Comparison of ENCODE assay signal across 8 cellular contexts in the genomic region with DNA sequence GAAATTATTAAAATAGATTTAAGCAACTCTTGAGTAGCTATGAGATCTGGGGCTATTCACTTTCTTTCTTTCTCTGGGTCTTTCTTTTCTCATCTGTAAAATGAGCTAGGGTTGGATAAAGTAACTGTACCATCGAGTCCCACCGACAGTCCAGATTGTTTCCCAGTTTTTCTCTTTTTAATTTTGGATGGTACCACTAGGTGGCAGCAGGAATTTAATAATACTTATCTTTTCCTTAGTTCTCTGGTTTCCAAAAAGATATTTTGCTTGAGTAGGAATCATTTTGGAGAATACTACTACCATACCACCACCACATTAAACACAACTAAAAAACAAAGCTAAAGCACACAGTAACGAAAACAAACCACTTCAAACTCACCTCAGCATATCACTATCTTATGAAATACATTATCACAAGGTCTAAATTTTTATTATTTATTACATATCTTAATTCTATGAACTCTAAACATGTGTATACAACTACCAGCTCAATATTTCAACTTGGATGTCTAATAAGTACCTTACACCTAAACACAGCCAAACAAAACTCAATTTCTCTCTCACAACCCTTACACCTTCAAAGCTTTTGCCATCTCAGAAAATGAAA.
DNase-seq lines count a peak whose midpoint lies in the region; ATAC-seq and TF ChIP-seq lines count a peak whose summit lies in the region.

No MANE protein-coding gene starts in this region.

- H3K9me3 ChIP-seq in adipocyte (ENCODE audit: control insufficient read depth, low read length) (no peaks in the 10 kb centered on the region), liver (ENCODE audit: control insufficient read depth in 4 of 4, low read length in 3 of 4) (no peaks in the 10 kb centered on the region)

- H3K27me3 ChIP-seq in adipocyte (replicated peaks; ENCODE audit: control insufficient read depth, insufficient read depth, low read length): no peaks in the 10 kb centered on the region
- no peaks in the 10 kb centered on the region for H3K27me3 ChIP-seq in liver (ENCODE audit: control insufficient read depth in 4 of 4, insufficient read depth in 4 of 4, low read length in 3 of 4)

- H3K9ac ChIP-seq in adipocyte (ENCODE audit: low read length): no peak overlapping the region
- no peak overlapping the region for H3K9ac ChIP-seq in liver (ENCODE audit: low read depth in 1 of 2, low read length in 2 of 2)

- DNase-seq in CD14-positive monocyte (ENCODE audit: low spot score) (no peak), adipocyte (ENCODE audit: low read depth) (peak; percentile 67)
- DNase-seq in activated effector memory CD4-positive, alpha-beta T cell treated with anti-CD3 and anti-CD28 coated beads, Interleukin-2, amount 50 U/mL, for 16 hours: no peak
- DNase-seq in activated CD4-positive, alpha-beta T cell treated with anti-CD3 and anti-CD28 coated beads, Interleukin-2, amount 50 U/mL, for 4 hours: no peak

- H3K27me3 Mint-ChIP-seq in CD14-positive monocyte (ENCODE audit: low read depth in 3 of 3): peaks cover 0 to 3% (median 1%) of the 10 kb centered on the region in 3 donors
- H3K27me3 Mint-ChIP-seq in stimulated activated memory B cell treated with anti-CD40 and anti-IgM and Interleukin-4, amounts not matched to agents 10 μg/mL and 1 μg/mL and 100 μg/mL, for 72 hours: no peaks in the 10 kb centered on the region

- no peaks in the 10 kb centered on the region for H3K4me1 Mint-ChIP-seq in CD14-positive monocyte
- no peaks in the 10 kb centered on the region for H3K4me1 Mint-ChIP-seq in stimulated activated memory B cell treated with anti-CD40 and anti-IgM and Interleukin-4, amounts not matched to agents 10 μg/mL and 1 μg/mL and 100 μg/mL, for 72 hours

- intact Hi-C loops in CD14-positive monocyte (cut with micrococcal nuclease): loop anchor here in 1 of 2 donors (10.0 kb wide), 1 partner anchor 712 kb away; no protein-coding TSS in a partner anchor

- H3K9me3 Mint-ChIP-seq in CD14-positive monocyte: no peaks in the 10 kb centered on the region
- peaks cover 4% of the 10 kb centered on the region for H3K9me3 Mint-ChIP-seq in stimulated activated memory B cell treated with anti-CD40 and anti-IgM and Interleukin-4, amounts not matched to agents 10 μg/mL and 1 μg/mL and 100 μg/mL, for 72 hours

- TF ChIP-seq CTCF in CD14-positive monocyte (IDR thresholded peaks at IDR 0.05) (peak; percentile 60), liver (IDR thresholded peaks at IDR 0.05; ENCODE audit: low read depth, low read length, missing input control) (peak; percentile 49)

- peak; percentile 52 for ATAC-seq in HG03342 (IDR thresholded peaks at IDR 0.05; ENCODE audit: unreplicated experiment)
- ATAC-seq in stimulated activated memory B cell treated with anti-CD40 and anti-IgM and Interleukin-4, amounts not matched to agents 10 μg/mL and 1 μg/mL and 100 μg/mL, for 72 hours: no peak
- ATAC-seq in HG02970 (IDR thresholded peaks at IDR 0.05; ENCODE audit: low FRiP score, unreplicated experiment): no peak

- H3K4me1 ChIP-seq in adipocyte (ENCODE audit: control insufficient read depth, insufficient read depth, low read length) (peaks cover 4% of the 10 kb centered on the region), liver (ENCODE audit: control insufficient read depth in 4 of 4, insufficient read depth in 4 of 4, low read length in 3 of 4) (no peaks in the 10 kb centered on the region)

- TF ChIP-seq RAD21 in liver (IDR thresholded peaks at IDR 0.05): peak; percentile 67 to 75

- H3K27ac Mint-ChIP-seq in CD14-positive monocyte: no peak overlapping the region
- no peak overlapping the region for H3K27ac Mint-ChIP-seq in stimulated activated memory B cell treated with anti-CD40 and anti-IgM and Interleukin-4, amounts not matched to agents 10 μg/mL and 1 μg/mL and 100 μg/mL, for 72 hours

- no peak overlapping the region for H3K4me3 Mint-ChIP-seq in CD14-positive monocyte
- no peak overlapping the region for H3K4me3 Mint-ChIP-seq in stimulated activated memory B cell treated with anti-CD40 and anti-IgM and Interleukin-4, amounts not matched to agents 10 μg/mL and 1 μg/mL and 100 μg/mL, for 72 hours

- WGBS in liver: 23% methylated on average over 3 of the region's 3 CpGs

- no peaks in the 10 kb centered on the region for H3K36me3 Mint-ChIP-seq in CD14-positive monocyte
- H3K36me3 Mint-ChIP-seq in stimulated activated memory B cell treated with anti-CD40 and anti-IgM and Interleukin-4, amounts not matched to agents 10 μg/mL and 1 μg/mL and 100 μg/mL, for 72 hours: no peaks in the 10 kb centered on the region

- no peaks in the 10 kb centered on the region for H3K36me3 ChIP-seq in adipocyte (ENCODE audit: control insufficient read depth, insufficient read depth, low read length, severe bottlenecking)
- no peaks in the 10 kb centered on the region for H3K36me3 ChIP-seq in liver (ENCODE audit: control insufficient read depth in 4 of 4, insufficient read depth in 3 of 4, low read depth in 1 of 4, low read length in 3 of 4)

- H3K4me3 ChIP-seq in adipocyte (ENCODE audit: low read length) (no peak overlapping the region), liver (ENCODE audit: low read depth in 1 of 3, low read length in 3 of 3) (no peak overlapping the region)

- no peak overlapping the region for H3K27ac ChIP-seq in liver (ENCODE audit: low read depth in 1 of 2, low read length in 2 of 2)

TF ChIP-seq in liver, 16 proteins besides CTCF, POLR2A, EP300 and RAD21:
- TF ChIP-seq RXRA (IDR thresholded peaks at IDR 0.05) (no peak), YY1 (IDR thresholded peaks at IDR 0.05) (no peak), JUND (IDR thresholded peaks at IDR 0.05) (no peak), FOXA1 (IDR thresholded peaks at IDR 0.05) (no peak), NR2F2 (IDR thresholded peaks at IDR 0.05) (no peak), HNF4G (IDR thresholded peaks at IDR 0.05) (no peak), FOXA2 (IDR thresholded peaks at IDR 0.05) (no peak), SP1 (IDR thresholded peaks at IDR 0.05) (no peak), TAF1 (conservative IDR thresholded peaks at IDR 0.05) (no peak)
- TF ChIP-seq, protein P1, sequence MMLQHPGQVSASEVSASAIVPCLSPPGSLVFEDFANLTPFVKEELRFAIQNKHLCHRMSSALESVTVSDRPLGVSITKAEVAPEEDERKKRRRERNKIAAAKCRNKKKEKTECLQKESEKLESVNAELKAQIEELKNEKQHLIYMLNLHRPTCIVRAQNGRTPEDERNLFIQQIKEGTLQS (IDR thresholded peaks at IDR 0.05): no peak
- TF ChIP-seq, protein P2, sequence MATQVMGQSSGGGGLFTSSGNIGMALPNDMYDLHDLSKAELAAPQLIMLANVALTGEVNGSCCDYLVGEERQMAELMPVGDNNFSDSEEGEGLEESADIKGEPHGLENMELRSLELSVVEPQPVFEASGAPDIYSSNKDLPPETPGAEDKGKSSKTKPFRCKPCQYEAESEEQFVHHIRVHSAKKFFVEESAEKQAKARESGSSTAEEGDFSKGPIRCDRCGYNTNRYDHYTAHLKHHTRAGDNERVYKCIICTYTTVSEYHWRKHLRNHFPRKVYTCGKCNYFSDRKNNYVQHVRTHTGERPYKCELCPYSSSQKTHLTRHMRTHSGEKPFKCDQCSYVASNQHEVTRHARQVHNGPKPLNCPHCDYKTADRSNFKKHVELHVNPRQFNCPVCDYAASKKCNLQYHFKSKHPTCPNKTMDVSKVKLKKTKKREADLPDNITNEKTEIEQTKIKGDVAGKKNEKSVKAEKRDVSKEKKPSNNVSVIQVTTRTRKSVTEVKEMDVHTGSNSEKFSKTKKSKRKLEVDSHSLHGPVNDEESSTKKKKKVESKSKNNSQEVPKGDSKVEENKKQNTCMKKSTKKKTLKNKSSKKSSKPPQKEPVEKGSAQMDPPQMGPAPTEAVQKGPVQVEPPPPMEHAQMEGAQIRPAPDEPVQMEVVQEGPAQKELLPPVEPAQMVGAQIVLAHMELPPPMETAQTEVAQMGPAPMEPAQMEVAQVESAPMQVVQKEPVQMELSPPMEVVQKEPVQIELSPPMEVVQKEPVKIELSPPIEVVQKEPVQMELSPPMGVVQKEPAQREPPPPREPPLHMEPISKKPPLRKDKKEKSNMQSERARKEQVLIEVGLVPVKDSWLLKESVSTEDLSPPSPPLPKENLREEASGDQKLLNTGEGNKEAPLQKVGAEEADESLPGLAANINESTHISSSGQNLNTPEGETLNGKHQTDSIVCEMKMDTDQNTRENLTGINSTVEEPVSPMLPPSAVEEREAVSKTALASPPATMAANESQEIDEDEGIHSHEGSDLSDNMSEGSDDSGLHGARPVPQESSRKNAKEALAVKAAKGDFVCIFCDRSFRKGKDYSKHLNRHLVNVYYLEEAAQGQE (IDR thresholded peaks at IDR 0.05): no peak
- TF ChIP-seq, protein P3, sequence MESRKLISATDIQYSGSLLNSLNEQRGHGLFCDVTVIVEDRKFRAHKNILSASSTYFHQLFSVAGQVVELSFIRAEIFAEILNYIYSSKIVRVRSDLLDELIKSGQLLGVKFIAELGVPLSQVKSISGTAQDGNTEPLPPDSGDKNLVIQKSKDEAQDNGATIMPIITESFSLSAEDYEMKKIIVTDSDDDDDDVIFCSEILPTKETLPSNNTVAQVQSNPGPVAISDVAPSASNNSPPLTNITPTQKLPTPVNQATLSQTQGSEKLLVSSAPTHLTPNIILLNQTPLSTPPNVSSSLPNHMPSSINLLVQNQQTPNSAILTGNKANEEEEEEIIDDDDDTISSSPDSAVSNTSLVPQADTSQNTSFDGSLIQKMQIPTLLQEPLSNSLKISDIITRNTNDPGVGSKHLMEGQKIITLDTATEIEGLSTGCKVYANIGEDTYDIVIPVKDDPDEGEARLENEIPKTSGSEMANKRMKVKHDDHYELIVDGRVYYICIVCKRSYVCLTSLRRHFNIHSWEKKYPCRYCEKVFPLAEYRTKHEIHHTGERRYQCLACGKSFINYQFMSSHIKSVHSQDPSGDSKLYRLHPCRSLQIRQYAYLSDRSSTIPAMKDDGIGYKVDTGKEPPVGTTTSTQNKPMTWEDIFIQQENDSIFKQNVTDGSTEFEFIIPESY (IDR thresholded peaks at IDR 0.05): no peak
TF ChIP-seq in liver: peak in this region for 0.
